In genomic region chr2:69644506-69644979, GRCh38 we compare ENCODE assay signal across 8 cellular contexts. TPM values are rescaled to one million over a fixed set of nuclear protein-coding genes. Genes with fewer than 3 reads are reported as not detected.
DNase-seq lines count a peak whose midpoint lies in the region; ATAC-seq and TF ChIP-seq lines count a peak whose summit lies in the region.

No MANE protein-coding gene starts in this region.

- DNase-seq in GM20000 (ENCODE audit: low spot score), result peak; percentile 33
- DNase-seq in fibroblast of the aortic adventitia (ENCODE audit: low read depth), result no peak
- no peak for DNase-seq in retinal pigment epithelial cell (ENCODE audit: low read depth)
- DNase-seq in D341Med (ENCODE audit: low spot score), result no peak
- no peak for DNase-seq in AG20443 (ENCODE audit: low spot score)
- no peak for DNase-seq in putamen (ENCODE audit: low spot score)

- H3K4me3 ChIP-seq in fibroblast of the aortic adventitia (ENCODE audit: low read depth, low read length), result peak overlapping the region; percentile 93
- peak overlapping the region; percentile 89 for H3K4me3 ChIP-seq in retinal pigment epithelial cell (ENCODE audit: low read length)

- TF ChIP-seq CTCF in GM20000 (IDR thresholded peaks at IDR 0.05; ENCODE audit: extremely low read depth, missing control alignments) (no peak), fibroblast of the aortic adventitia (IDR thresholded peaks at IDR 0.05; ENCODE audit: insufficient read depth, low read length) (no peak), retinal pigment epithelial cell (conservative IDR thresholded peaks at IDR 0.05; ENCODE audit: low read depth, low read length) (no peak)

- ATAC-seq in SK-N-SH treated with all-trans-retinoic acid at 6 μM for 48 hours (peak; percentile 1; the same call in 1 of the 3 replicates), HG03159 (IDR thresholded peaks at IDR 0.05; ENCODE audit: unreplicated experiment) (no peak)

TF ChIP-seq in SK-N-SH treated with all-trans-retinoic acid at 6 μM for 48 hours, 23 proteins besides CTCF, POLR2A, EP300 and RAD21:
- TF ChIP-seq CREB5 (CRISPR knock-in tag; IDR thresholded peaks at IDR 0.05; ENCODE audit: low read depth), result no peak

RNA-seq across cellular contexts. Expression of gene AAK1, which starts 1.0 kb away (rescaled TPM):
- total RNA-seq in fibroblast of the aortic adventitia (ENCODE audit: low replicate concordance), result 82.6 and 88.1 TPM in 2 replicates
